ENCODE assay signal across 10 cellular contexts in genomic region chr1:160096491-160097116, GRCh38. TPM values are rescaled to one million over a fixed set of nuclear protein-coding genes. Genes with fewer than 3 reads are reported as not detected.
DNase-seq lines count a peak whose midpoint lies in the region; ATAC-seq, FAIRE-seq and TF ChIP-seq lines count a peak whose summit lies in the region.
"Had no signal": no experiment of that assay in that cellular context is flagged by ENCODE, and none has a peak within 500 bp of the region (broad histone marks: within the 10 kb centered on the region; RNA-seq: fewer than 3 reads in every experiment).

No MANE protein-coding gene starts in this region.

- H3K4me1 Mint-ChIP-seq in activated CD4-positive, alpha-beta T cell treated with anti-CD3 and anti-CD28 coated beads, Interleukin-2, amount 10 ng/mL, durations not matched to agents 7 days and 5 days = peaks cover 54% of the 10 kb centered on the region
- H3K4me1 Mint-ChIP-seq in activated T-helper 2 cell treated with anti-CD3 and anti-CD28 coated beads, Interferon-gamma antibody, Interleukin-2, Interleukin-4, amounts not matched to agents 10 μg/mL and 5 μg/mL and 100 μg/mL, durations not matched to agents 14 hours and 24 hours and 36 hours (ENCODE audit: low read depth) = peaks cover 24% of the 10 kb centered on the region

- POLR2A ChIA-PET in activated CD4-positive, alpha-beta T cell treated with anti-CD3 and anti-CD28 coated beads, Interleukin-2, amount 10 ng/mL, durations not matched to agents 7 days and 5 days (lab: Charles Lee) = no interaction called here

- ATAC-seq in pancreas (no peak), HG03280 (IDR thresholded peaks at IDR 0.05; ENCODE audit: unreplicated experiment) (no peak)

- H3K27me3 Mint-ChIP-seq in activated CD4-positive, alpha-beta T cell treated with anti-CD3 and anti-CD28 coated beads, Interleukin-2, amount 10 ng/mL, durations not matched to agents 7 days and 5 days = no peaks in the 10 kb centered on the region
- H3K27me3 Mint-ChIP-seq in activated T-helper 2 cell treated with anti-CD3 and anti-CD28 coated beads, Interferon-gamma antibody, Interleukin-2, Interleukin-4, amounts not matched to agents 10 μg/mL and 5 μg/mL and 100 μg/mL, durations not matched to agents 14 hours and 24 hours and 36 hours (ENCODE audit: low read depth) = no peaks in the 10 kb centered on the region

- H3K9ac ChIP-seq in stomach smooth muscle (ENCODE audit: low read length in 2 of 2) = peak overlapping the region; percentile 76 to 78

- intact Hi-C loops in activated T-helper 2 cell treated with anti-CD3 and anti-CD28 coated beads, Interferon-gamma antibody, Interleukin-2, Interleukin-4, amounts not matched to agents 10 μg/mL and 5 μg/mL and 100 μg/mL, durations not matched to agents 14 hours and 24 hours and 36 hours (cut with micrococcal nuclease) = no loop called here
- intact Hi-C loops in pancreas (cut with DNase I) = no loop called here

- TF ChIP-seq CTCF in pancreas (IDR thresholded peaks at IDR 0.05) = no peak

- H3K36me3 ChIP-seq in stomach smooth muscle (ENCODE audit: control insufficient read depth in 2 of 2, insufficient read depth in 2 of 2, low read length in 2 of 2) (peaks cover 17 to 28% of the 10 kb centered on the region in 2 donors), pancreas (peaks cover 0 to 24% (median 0%) of the 10 kb centered on the region in 3 donors)
- H3K36me3 ChIP-seq: BE2C had no signal

- CTCF ChIA-PET in activated CD4-positive, alpha-beta T cell treated with anti-CD3 and anti-CD28 coated beads, Interleukin-2, amount 10 ng/mL, durations not matched to agents 7 days and 5 days (lab: Charles Lee) = interaction anchor here (0.8 to 5.1 kb wide), 5 partner anchors 9 to 280 kb away, joined by 4 to 42 read pairs (median 6); no protein-coding TSS in a partner anchor

- peak overlapping the region; percentile 84 for H3K4me3 Mint-ChIP-seq in activated CD4-positive, alpha-beta T cell treated with anti-CD3 and anti-CD28 coated beads, Interleukin-2, amount 10 ng/mL, durations not matched to agents 7 days and 5 days
- H3K4me3 Mint-ChIP-seq in activated T-helper 2 cell treated with anti-CD3 and anti-CD28 coated beads, Interferon-gamma antibody, Interleukin-2, Interleukin-4, amounts not matched to agents 10 μg/mL and 5 μg/mL and 100 μg/mL, durations not matched to agents 14 hours and 24 hours and 36 hours (ENCODE audit: low read depth) = peak overlapping the region; percentile 27

- no peak for FAIRE-seq in pancreas (lab: Jason Lieb, UNC)

- H3K9me3 ChIP-seq in iPS-18c (ENCODE audit: control insufficient read depth, insufficient read depth, low read length) = no peaks in the 10 kb centered on the region
- H3K9me3 ChIP-seq in stomach smooth muscle (ENCODE audit: control insufficient read depth in 2 of 2, low read length in 2 of 2) = no peaks in the 10 kb centered on the region
- H3K9me3 ChIP-seq in pancreas = no peaks in the 10 kb centered on the region
- H3K9me3 ChIP-seq: BE2C had no signal

- H3K9me3 Mint-ChIP-seq in activated CD4-positive, alpha-beta T cell treated with anti-CD3 and anti-CD28 coated beads, Interleukin-2, amount 10 ng/mL, durations not matched to agents 7 days and 5 days = no peaks in the 10 kb centered on the region
- no peaks in the 10 kb centered on the region for H3K9me3 Mint-ChIP-seq in activated T-helper 2 cell treated with anti-CD3 and anti-CD28 coated beads, Interferon-gamma antibody, Interleukin-2, Interleukin-4, amounts not matched to agents 10 μg/mL and 5 μg/mL and 100 μg/mL, durations not matched to agents 14 hours and 24 hours and 36 hours

- peak overlapping the region; percentile 71 for H3K4me3 ChIP-seq in iPS-18c (ENCODE audit: insufficient read depth, low read depth, low read length)
- peak overlapping the region in 1 of 2 donors; percentile 83 for H3K4me3 ChIP-seq in stomach smooth muscle (ENCODE audit: low read length in 2 of 2)
- H3K4me3 ChIP-seq in pancreas = peak overlapping the region in 2 of 4 donors; percentile 58 to 78

- no peaks in the 10 kb centered on the region for H3K27me3 ChIP-seq in stomach smooth muscle (ENCODE audit: control insufficient read depth in 1 of 2, insufficient read depth in 2 of 2, low read length in 2 of 2)
- no peaks in the 10 kb centered on the region for H3K27me3 ChIP-seq in pancreas
- H3K27me3 ChIP-seq: BE2C had no signal

- H3K4me1 ChIP-seq in stomach smooth muscle (ENCODE audit: control insufficient read depth, insufficient read depth, low read length) = peaks cover 43% of the 10 kb centered on the region
- peaks cover 5 to 32% (median 13%) of the 10 kb centered on the region in 3 donors for H3K4me1 ChIP-seq in pancreas

- H3K27ac Mint-ChIP-seq in activated CD4-positive, alpha-beta T cell treated with anti-CD3 and anti-CD28 coated beads, Interleukin-2, amount 10 ng/mL, durations not matched to agents 7 days and 5 days = peak overlapping the region; percentile 86
- H3K27ac Mint-ChIP-seq in activated T-helper 2 cell treated with anti-CD3 and anti-CD28 coated beads, Interferon-gamma antibody, Interleukin-2, Interleukin-4, amounts not matched to agents 10 μg/mL and 5 μg/mL and 100 μg/mL, durations not matched to agents 14 hours and 24 hours and 36 hours = peak overlapping the region; percentile 82

- DNase-seq in activated CD4-positive, alpha-beta T cell treated with anti-CD3 and anti-CD28 coated beads, Interleukin-2, amount 10 ng/mL, durations not matched to agents 7 days and 5 days = no peak
- DNase-seq in activated CD4-positive, alpha-beta T cell treated with anti-CD3 and anti-CD28 coated beads, Interleukin-2, amount 50 U/mL, for 1 hour = no peak
- no peak for DNase-seq in activated T-helper 2 cell treated with anti-CD3 and anti-CD28 coated beads, Interferon-gamma antibody, Interleukin-2, Interleukin-4, amounts not matched to agents 10 μg/mL and 5 μg/mL and 100 μg/mL, durations not matched to agents 14 hours and 24 hours and 36 hours (ENCODE audit: low spot score)
- no peak for DNase-seq in NCI-H524 (lab: John Stamatoyannopoulos, UW)
- DNase-seq in pancreas = no peak
- DNase-seq: BE2C had no signal

- H3K36me3 Mint-ChIP-seq in activated CD4-positive, alpha-beta T cell treated with anti-CD3 and anti-CD28 coated beads, Interleukin-2, amount 10 ng/mL, durations not matched to agents 7 days and 5 days (ENCODE audit: low read depth) = peaks cover 7% of the 10 kb centered on the region
- peaks cover 3% of the 10 kb centered on the region for H3K36me3 Mint-ChIP-seq in activated T-helper 2 cell treated with anti-CD3 and anti-CD28 coated beads, Interferon-gamma antibody, Interleukin-2, Interleukin-4, amounts not matched to agents 10 μg/mL and 5 μg/mL and 100 μg/mL, durations not matched to agents 14 hours and 24 hours and 36 hours (ENCODE audit: low read depth)

- WGBS in pancreas, 2 donors = 61 to 73% methylated on average over 4 of the region's 4 CpGs

- no peak overlapping the region for H3K27ac ChIP-seq in stomach smooth muscle (ENCODE audit: low read length)
- no peak overlapping the region for H3K27ac ChIP-seq in pancreas
- H3K27ac ChIP-seq: SK-N-MC had no signal

RNA-seq across cellular contexts. Expression of gene IGSF8, which starts 1.8 kb away (rescaled TPM):
- total RNA-seq in activated CD4-positive, alpha-beta T cell treated with anti-CD3 and anti-CD28 coated beads, Interleukin-2, amount 10 ng/mL, durations not matched to agents 7 days and 5 days = 10 to 100 TPM; 36.4 to 40.9 TPM
- total RNA-seq in activated T-helper 2 cell treated with anti-CD3 and anti-CD28 coated beads, Interferon-gamma antibody, Interleukin-2, Interleukin-4, amounts not matched to agents 10 μg/mL and 5 μg/mL and 100 μg/mL, durations not matched to agents 14 hours and 24 hours and 36 hours = 34.1 and 35.0 TPM in 2 replicates
- 10 to 100 TPM; 12.9 to 24.5 (median 16.5) TPM for total RNA-seq in pancreas
- polyA plus RNA-seq in pancreas = 10 to 100 TPM; 24.7 TPM

RNA-seq across cellular contexts. Expression of gene KCNJ9, which starts 15.3 kb away (rescaled TPM):
- not detected for total RNA-seq in activated CD4-positive, alpha-beta T cell treated with anti-CD3 and anti-CD28 coated beads, Interleukin-2, amount 10 ng/mL, durations not matched to agents 7 days and 5 days
- total RNA-seq in activated T-helper 2 cell treated with anti-CD3 and anti-CD28 coated beads, Interferon-gamma antibody, Interleukin-2, Interleukin-4, amounts not matched to agents 10 μg/mL and 5 μg/mL and 100 μg/mL, durations not matched to agents 14 hours and 24 hours and 36 hours = not detected in 2 replicates
- total RNA-seq in pancreas = not detected
- polyA plus RNA-seq in pancreas = under 1 TPM; 0.02 to 0.04 TPM

RNA-seq across cellular contexts. Expression of gene ATP1A2, which starts 19.0 kb away (rescaled TPM):
- not detected for total RNA-seq in activated CD4-positive, alpha-beta T cell treated with anti-CD3 and anti-CD28 coated beads, Interleukin-2, amount 10 ng/mL, durations not matched to agents 7 days and 5 days
- total RNA-seq in activated T-helper 2 cell treated with anti-CD3 and anti-CD28 coated beads, Interferon-gamma antibody, Interleukin-2, Interleukin-4, amounts not matched to agents 10 μg/mL and 5 μg/mL and 100 μg/mL, durations not matched to agents 14 hours and 24 hours and 36 hours = not detected in 2 replicates
- total RNA-seq in pancreas = 1 to 10 TPM in 1 of 6 donors, under 1 TPM in 5; 0.34 to 2.7 (median 0.45) TPM
- 1 to 10 TPM in 1 of 2 donors, under 1 TPM in 1; 0.89 to 1.6 TPM for polyA plus RNA-seq in pancreas

RNA-seq across cellular contexts. Expression of gene KCNJ10, which starts 26.6 kb away (rescaled TPM):
- not detected for total RNA-seq in activated CD4-positive, alpha-beta T cell treated with anti-CD3 and anti-CD28 coated beads, Interleukin-2, amount 10 ng/mL, durations not matched to agents 7 days and 5 days
- total RNA-seq in activated T-helper 2 cell treated with anti-CD3 and anti-CD28 coated beads, Interferon-gamma antibody, Interleukin-2, Interleukin-4, amounts not matched to agents 10 μg/mL and 5 μg/mL and 100 μg/mL, durations not matched to agents 14 hours and 24 hours and 36 hours = 0.11 TPM in 1 of 2 replicates, not detected in the other
- total RNA-seq in pancreas = under 1 TPM in 2 of 6 donors, not detected in 4; 0.08 to 0.09 TPM
- polyA plus RNA-seq in pancreas = under 1 TPM in 1 of 2 donors, not detected in 1; 0.05 TPM

RNA-seq across cellular contexts. Expression of gene ATP1A4, which starts 54.8 kb away (rescaled TPM):
- total RNA-seq in activated CD4-positive, alpha-beta T cell treated with anti-CD3 and anti-CD28 coated beads, Interleukin-2, amount 10 ng/mL, durations not matched to agents 7 days and 5 days = not detected
- total RNA-seq in activated T-helper 2 cell treated with anti-CD3 and anti-CD28 coated beads, Interferon-gamma antibody, Interleukin-2, Interleukin-4, amounts not matched to agents 10 μg/mL and 5 μg/mL and 100 μg/mL, durations not matched to agents 14 hours and 24 hours and 36 hours = 0.41 and 0.55 TPM in 2 replicates
- not detected for total RNA-seq in pancreas
- polyA plus RNA-seq in pancreas = not detected
